ENCODE assay signal across 1 cellular context in the genomic region with DNA sequence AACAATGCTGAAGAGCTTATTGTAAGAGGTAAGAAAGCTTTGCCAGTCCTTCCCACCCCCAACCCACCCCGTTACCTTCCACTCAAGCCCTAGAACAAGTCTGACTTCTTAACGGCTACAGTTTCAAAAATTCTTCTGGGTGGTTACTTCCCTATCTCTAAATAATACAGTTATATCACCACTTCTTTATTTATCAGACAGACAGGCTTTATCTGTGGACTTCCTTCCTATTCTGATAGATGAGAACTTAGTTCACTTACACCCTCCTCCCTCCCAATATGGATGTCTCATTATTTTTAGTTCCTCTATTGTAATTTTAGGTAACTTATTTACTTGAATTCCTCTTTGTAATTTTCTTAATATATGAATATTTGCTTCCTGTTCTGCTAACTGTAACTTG.
TF ChIP-seq lines count a peak whose summit lies in the region.

No MANE protein-coding gene starts in this region.

TF ChIP-seq in K562, 482 proteins besides CTCF, POLR2A, EP300 and RAD21:
- TF ChIP-seq ZKSCAN8 (CRISPR knock-in tag; IDR thresholded peaks at IDR 0.05) = no peak
- TF ChIP-seq NBN (IDR thresholded peaks at IDR 0.05; ENCODE audit: low read depth) = no peak
